13 cellular contexts compared by ENCODE assay signal in the genomic region with DNA sequence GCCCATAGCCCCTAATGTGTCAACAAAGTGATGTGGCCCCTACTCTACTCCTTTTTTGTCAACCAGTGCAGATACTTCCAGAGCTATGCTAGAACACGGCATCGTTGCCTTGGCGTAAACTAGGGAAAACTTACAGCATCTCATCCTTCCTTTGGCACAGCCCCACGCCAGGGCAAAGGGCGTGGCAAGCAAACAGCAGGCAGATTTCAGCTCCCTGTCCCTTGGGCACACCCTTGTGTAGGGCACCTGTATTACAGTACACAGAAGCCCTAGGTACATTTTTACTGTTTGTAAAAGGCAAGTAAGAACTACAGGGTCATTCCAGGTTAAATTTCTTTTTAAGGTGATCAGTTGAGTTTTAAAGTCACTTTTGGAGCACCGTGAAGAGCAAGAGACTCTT. TPM values are rescaled to one million over a fixed set of nuclear protein-coding genes. Genes with fewer than 3 reads are reported as not detected.
DNase-seq lines count a peak whose midpoint lies in the region; ATAC-seq lines count a peak whose summit lies in the region.
"Had no signal": no experiment of that assay in that cellular context is flagged by ENCODE, and none has a peak within 500 bp of the region (broad histone marks: within the 10 kb centered on the region; RNA-seq: fewer than 3 reads in every experiment).

No MANE protein-coding gene starts in this region.

- H3K36me3 ChIP-seq in neuronal stem cell (replicated peaks in 1 of 2; ENCODE audit: control insufficient read depth in 2 of 2, insufficient read depth in 2 of 2, low read length in 2 of 2) = no peaks in the 10 kb centered on the region
- H3K36me3 ChIP-seq: HAP-1, thoracic aorta had no signal

- DNase-seq in NCI-H82 (lab: John Stamatoyannopoulos, UW) (peak; percentile 45), NCI-H82 treated with DMSO at 0.1 percent for 48 hours (lab: John Stamatoyannopoulos, UW; ENCODE audit: unreplicated experiment) (no peak), OCI-M1 (lab: John Stamatoyannopoulos, UW) (peak; percentile 25), neuronal stem cell (ENCODE audit: low spot score) (no peak)
- no peak for DNase-seq in stimulated activated effector memory CD8-positive, alpha-beta T cell treated with anti-CD3 and anti-CD28 coated beads, Interleukin-12 subunit alpha, Interleukin-12 subunit beta, amount 100 ng/mL, for 72 hours (ENCODE audit: low spot score in 2 of 2)
- no peak for DNase-seq in activated CD8-positive, alpha-beta memory T cell treated with anti-CD3 and anti-CD28 coated beads, Interleukin-2, amount 10 ng/mL, durations not matched to agents 7 days and 5 days
- DNase-seq: effector CD8-positive, alpha-beta T cell; Right ventricle myocardium superior had no signal

- H2BK5ac ChIP-seq in neuronal stem cell (ENCODE audit: low read length) = no peak overlapping the region

- no peaks in the 10 kb centered on the region for H3K36me3 Mint-ChIP-seq in stimulated activated effector memory CD8-positive, alpha-beta T cell treated with anti-CD3 and anti-CD28 coated beads, Interleukin-12 subunit alpha, Interleukin-12 subunit beta, amount 100 ng/mL, for 72 hours
- H3K36me3 Mint-ChIP-seq in activated CD8-positive, alpha-beta memory T cell treated with anti-CD3 and anti-CD28 coated beads, Interleukin-2, amount 10 ng/mL, durations not matched to agents 7 days and 5 days = no peaks in the 10 kb centered on the region
- H3K36me3 Mint-ChIP-seq: IgD-negative memory B cell had no signal

- H3K27me3 Mint-ChIP-seq in activated CD8-positive, alpha-beta memory T cell treated with anti-CD3 and anti-CD28 coated beads, Interleukin-2, amount 10 ng/mL, durations not matched to agents 7 days and 5 days = no peaks in the 10 kb centered on the region

- H3K4me1 Mint-ChIP-seq in stimulated activated effector memory CD8-positive, alpha-beta T cell treated with anti-CD3 and anti-CD28 coated beads, Interleukin-12 subunit alpha, Interleukin-12 subunit beta, amount 100 ng/mL, for 72 hours = peaks cover 6% of the 10 kb centered on the region
- no peaks in the 10 kb centered on the region for H3K4me1 Mint-ChIP-seq in activated CD8-positive, alpha-beta memory T cell treated with anti-CD3 and anti-CD28 coated beads, Interleukin-2, amount 10 ng/mL, durations not matched to agents 7 days and 5 days

- H3K4me3 Mint-ChIP-seq in stimulated activated effector memory CD8-positive, alpha-beta T cell treated with anti-CD3 and anti-CD28 coated beads, Interleukin-12 subunit alpha, Interleukin-12 subunit beta, amount 100 ng/mL, for 72 hours = no peak overlapping the region
- H3K4me3 Mint-ChIP-seq in activated CD8-positive, alpha-beta memory T cell treated with anti-CD3 and anti-CD28 coated beads, Interleukin-2, amount 10 ng/mL, durations not matched to agents 7 days and 5 days = no peak overlapping the region
- H3K4me3 Mint-ChIP-seq: IgD-negative memory B cell had no signal

- no peak overlapping the region for H3K27ac Mint-ChIP-seq in stimulated activated effector memory CD8-positive, alpha-beta T cell treated with anti-CD3 and anti-CD28 coated beads, Interleukin-12 subunit alpha, Interleukin-12 subunit beta, amount 100 ng/mL, for 72 hours
- H3K27ac Mint-ChIP-seq in activated CD8-positive, alpha-beta memory T cell treated with anti-CD3 and anti-CD28 coated beads, Interleukin-2, amount 10 ng/mL, durations not matched to agents 7 days and 5 days = no peak overlapping the region
- H3K27ac Mint-ChIP-seq: IgD-negative memory B cell had no signal

- H3K4me1 ChIP-seq in neuronal stem cell (ENCODE audit: control insufficient read depth in 2 of 2, insufficient read depth in 1 of 2, low read depth in 1 of 2, low read length in 2 of 2) = peaks cover 11 to 17% of the 10 kb centered on the region in 2 donors

- peak; percentile 82 for ATAC-seq in esophagus mucosa
- ATAC-seq in stimulated activated effector memory CD8-positive, alpha-beta T cell treated with anti-CD3 and anti-CD28 coated beads, Interleukin-12 subunit alpha, Interleukin-12 subunit beta, amount 100 ng/mL, for 72 hours = peak; percentile 51
- ATAC-seq in activated CD8-positive, alpha-beta memory T cell treated with anti-CD3 and anti-CD28 coated beads, Interleukin-2, amount 10 ng/mL, durations not matched to agents 7 days and 5 days = no peak
- no peak for ATAC-seq in GM21515 (IDR thresholded peaks at IDR 0.05; ENCODE audit: unreplicated experiment)

- no peak overlapping the region for H2BK15ac ChIP-seq in neuronal stem cell (ENCODE audit: low read length)

- peaks cover 0 to 41% (median 0%) of the 10 kb centered on the region in 3 experiments for H3K27me3 ChIP-seq in neuronal stem cell (ENCODE audit: control insufficient read depth in 3 of 3, insufficient read depth in 3 of 3, low read depth in 1 of 3, low read length in 3 of 3)

- no peak overlapping the region for H3K27ac ChIP-seq in neuronal stem cell (replicated peaks; ENCODE audit: low read length)
- H3K27ac ChIP-seq: thoracic aorta had no signal

- H2AK5ac ChIP-seq in neuronal stem cell (ENCODE audit: low read depth, low read length) = no peak overlapping the region

- no peak overlapping the region for H3K23ac ChIP-seq in neuronal stem cell (ENCODE audit: low read depth, low read length, poor library complexity)

- no peak overlapping the region for H3K4ac ChIP-seq in neuronal stem cell (ENCODE audit: low read length)

- no CpG with 5 or more reads among the region's 6 CpGs for WGBS in neuronal stem cell (ENCODE audit: extremely low coverage in 2 of 2, insufficient read length in 2 of 2, insufficient replicate concordance in 1 of 2), 2 donors

- H3K14ac ChIP-seq in neuronal stem cell (ENCODE audit: low read length) = no peak overlapping the region

- CTCF ChIA-PET in activated CD8-positive, alpha-beta memory T cell treated with anti-CD3 and anti-CD28 coated beads, Interleukin-2, amount 10 ng/mL, durations not matched to agents 7 days and 5 days (lab: Charles Lee) = interaction anchor here (1.0 to 1.3 kb wide), 2 partner anchors 9 to 75 kb away, joined by 3 to 5 read pairs; no protein-coding TSS in a partner anchor

- no peak overlapping the region for H3K9ac ChIP-seq in neuronal stem cell (ENCODE audit: low read depth, low read length, poor library complexity)

- no peak overlapping the region for H3K18ac ChIP-seq in neuronal stem cell (ENCODE audit: low read length)

- H3K9me3 ChIP-seq in neuronal stem cell (replicated peaks in 1 of 2; ENCODE audit: control insufficient read depth in 2 of 2, insufficient read depth in 1 of 2, low read depth in 1 of 2, low read length in 2 of 2) = no peaks in the 10 kb centered on the region
- H3K9me3 ChIP-seq: HAP-1, thoracic aorta had no signal

- no peaks in the 10 kb centered on the region for H3K79me1 ChIP-seq in neuronal stem cell (ENCODE audit: low read depth, low read length)

- no peak overlapping the region for H3K4me3 ChIP-seq in neuronal stem cell (ENCODE audit: low read length in 2 of 2)
- H3K4me3 ChIP-seq: HAP-1, thoracic aorta had no signal

- no peaks in the 10 kb centered on the region for H3K9me3 Mint-ChIP-seq in stimulated activated effector memory CD8-positive, alpha-beta T cell treated with anti-CD3 and anti-CD28 coated beads, Interleukin-12 subunit alpha, Interleukin-12 subunit beta, amount 100 ng/mL, for 72 hours
- H3K9me3 Mint-ChIP-seq in activated CD8-positive, alpha-beta memory T cell treated with anti-CD3 and anti-CD28 coated beads, Interleukin-2, amount 10 ng/mL, durations not matched to agents 7 days and 5 days (ENCODE audit: low read depth) = no peaks in the 10 kb centered on the region
- H3K9me3 Mint-ChIP-seq: IgD-negative memory B cell had no signal

- no peak overlapping the region for H2BK12ac ChIP-seq in neuronal stem cell (ENCODE audit: low read length)

- no peak overlapping the region for H2AFZ ChIP-seq in neuronal stem cell (ENCODE audit: low read length)

- no peak overlapping the region for H4K8ac ChIP-seq in neuronal stem cell (ENCODE audit: low read depth, low read length)

- H4K91ac ChIP-seq in neuronal stem cell (ENCODE audit: low read depth, low read length, poor library complexity) = no peak overlapping the region

- no peak overlapping the region for H3K4me2 ChIP-seq in neuronal stem cell (ENCODE audit: insufficient read depth, low read length, poor library complexity, severe bottlenecking)

- H2BK120ac ChIP-seq in neuronal stem cell (ENCODE audit: low read depth, low read length) = no peak overlapping the region

RNA-seq across cellular contexts. Expression of a gene that starts 29.3 kb away (rescaled TPM):
- total RNA-seq in esophagus mucosa = 161 TPM
- total RNA-seq in activated CD8-positive, alpha-beta memory T cell treated with anti-CD3 and anti-CD28 coated beads, Interleukin-2, amount 10 ng/mL, durations not matched to agents 7 days and 5 days = 100 to 1,000 TPM; 123 to 153 TPM
- polyA plus RNA-seq in neuronal stem cell (2013, experiment 1 of 2) = 225 TPM
- polyA plus RNA-seq in neuronal stem cell (2013, experiment 2 of 2) = 224 TPM

Comparison
In these comparisons a context has a peak if more than half of its experiments do, and no peak if none do; other contexts are left out.
1. DNase-seq: peak in NCI-H82 (single experiment) and OCI-M1 (single experiment); none in NCI-H82 treated with DMSO at 0.1 percent for 48 hours (single experiment), stimulated activated effector memory CD8-positive, alpha-beta T cell treated with anti-CD3 and anti-CD28 coated beads, Interleukin-12 subunit alpha, Interleukin-12 subunit beta, amount 100 ng/mL, for 72 hours (0 of 2), activated CD8-positive, alpha-beta memory T cell treated with anti-CD3 and anti-CD28 coated beads, Interleukin-2, amount 10 ng/mL, durations not matched to agents 7 days and 5 days (single experiment) and neuronal stem cell (single experiment).
2. ATAC-seq: peak in esophagus mucosa (single experiment) and stimulated activated effector memory CD8-positive, alpha-beta T cell treated with anti-CD3 and anti-CD28 coated beads, Interleukin-12 subunit alpha, Interleukin-12 subunit beta, amount 100 ng/mL, for 72 hours (single experiment); none in activated CD8-positive, alpha-beta memory T cell treated with anti-CD3 and anti-CD28 coated beads, Interleukin-2, amount 10 ng/mL, durations not matched to agents 7 days and 5 days (single experiment) and GM21515 (single experiment).